In genomic region chr16:68651136-68651535, GRCh38 we compare ENCODE assay signal across 17 cellular contexts. TPM values are rescaled to one million over a fixed set of nuclear protein-coding genes. Genes with fewer than 3 reads are reported as not detected.
DNase-seq lines count a peak whose midpoint lies in the region; TF ChIP-seq lines count a peak whose summit lies in the region.
"Had no signal": no experiment of that assay in that cellular context is flagged by ENCODE, and none has a peak within 500 bp of the region (broad histone marks: within the 10 kb centered on the region; RNA-seq: fewer than 3 reads in every experiment).

No MANE protein-coding gene starts in this region.

- H3K79me2 ChIP-seq in mesendoderm (ENCODE audit: control insufficient read depth, insufficient read depth, low read length) = peaks cover 36% of the 10 kb centered on the region

- H3K27me3 Mint-ChIP-seq in activated T-cell treated with anti-CD3 and anti-CD28 coated beads, Interleukin-2, amount 50 U/mL, for 24 hours = peaks cover 62% of the 10 kb centered on the region

- H3K27ac ChIP-seq in BLaER1 = no peak overlapping the region
- peak overlapping the region; percentile 40 for H3K27ac ChIP-seq in RWPE1
- H3K27ac ChIP-seq in epithelial cell of prostate = peak overlapping the region; percentile 84
- H3K27ac ChIP-seq in sigmoid colon = no peak overlapping the region
- H3K27ac ChIP-seq in mesendoderm (ENCODE audit: low read depth, low read length) = no peak overlapping the region
- H3K27ac ChIP-seq: GM23248, HL-60 had no signal

- H3K36me3 ChIP-seq in BLaER1 = no peaks in the 10 kb centered on the region
- H3K36me3 ChIP-seq in sigmoid colon = no peaks in the 10 kb centered on the region
- no peaks in the 10 kb centered on the region for H3K36me3 ChIP-seq in mesendoderm (ENCODE audit: control insufficient read depth, insufficient read depth, low read length)

- no peaks in the 10 kb centered on the region for H3K9me3 Mint-ChIP-seq in activated T-cell treated with anti-CD3 and anti-CD28 coated beads, Interleukin-2, amount 50 U/mL, for 24 hours
- H3K9me3 Mint-ChIP-seq: CD8-positive, alpha-beta T cell had no signal

- no peak overlapping the region for H4K5ac ChIP-seq in mesendoderm (ENCODE audit: low read length)

- no peak overlapping the region for H2BK15ac ChIP-seq in mesendoderm (replicated peaks; ENCODE audit: low read depth)

- H3K4me3 Mint-ChIP-seq in activated T-cell treated with anti-CD3 and anti-CD28 coated beads, Interleukin-2, amount 50 U/mL, for 24 hours = no peak overlapping the region
- H3K4me3 Mint-ChIP-seq: B cell; CD14-positive monocyte; CD8-positive, alpha-beta T cell had no signal

- H3K4me2 ChIP-seq in BLaER1 (peak overlapping the region; percentile 42), mesendoderm (ENCODE audit: low read length) (no peak overlapping the region)

- no peak for TF ChIP-seq POLR2A in sigmoid colon (IDR thresholded peaks at IDR 0.05)

- DNase-seq in RWPE1 (ENCODE audit: low spot score) (no peak), epithelial cell of prostate (ENCODE audit: low read depth, low spot score) (no peak), sigmoid colon (peak; percentile 39), mesendoderm (no peak), midbrain (lab: John Stamatoyannopoulos, UW) (no peak)
- DNase-seq in activated T-cell treated with anti-CD3 and anti-CD28 coated beads, Interleukin-2, amount 50 U/mL, for 24 hours = no peak
- DNase-seq: CD8-positive, alpha-beta T cell; COR-L47; DMS153; DMS79 treated with DMSO at 0.1 percent for 48 hours; EL; GM23248; H7 had no signal

- no peak overlapping the region for H2BK5ac ChIP-seq in mesendoderm (ENCODE audit: low read length)

- no peaks in the 10 kb centered on the region for H3K36me3 Mint-ChIP-seq in activated T-cell treated with anti-CD3 and anti-CD28 coated beads, Interleukin-2, amount 50 U/mL, for 24 hours (ENCODE audit: low read depth)
- H3K36me3 Mint-ChIP-seq: CD14-positive monocyte; CD8-positive, alpha-beta T cell had no signal

- no peak overlapping the region for H4K8ac ChIP-seq in mesendoderm (ENCODE audit: low read depth, low read length)

- no peak overlapping the region for H3K18ac ChIP-seq in mesendoderm (ENCODE audit: low read length)

- no peak overlapping the region for H3K27ac Mint-ChIP-seq in activated T-cell treated with anti-CD3 and anti-CD28 coated beads, Interleukin-2, amount 50 U/mL, for 24 hours
- H3K27ac Mint-ChIP-seq: B cell; CD14-positive monocyte; CD8-positive, alpha-beta T cell had no signal

- no peak for TF ChIP-seq EP300 in sigmoid colon (IDR thresholded peaks at IDR 0.05)

- 93 to 96% methylated on average over 12 of the region's 12 CpGs for WGBS in sigmoid colon, 2 donors
- WGBS in mesendoderm (ENCODE audit: extremely low coverage, insufficient coverage, low lambda C conversion rate) = no CpG with 5 or more reads among the region's 12 CpGs

- CTCF ChIA-PET in RWPE1 (lab: Yijun Ruan, JAX) = interaction anchor here (0.5 kb wide), 1 partner anchor 45 kb away, joined by 3 read pairs; no protein-coding TSS in a partner anchor

- H3K4me1 ChIP-seq in BLaER1 = peaks cover 19% of the 10 kb centered on the region
- H3K4me1 ChIP-seq in sigmoid colon = peaks cover 0 to 9% (median 6%) of the 10 kb centered on the region in 4 donors
- peaks cover 2% of the 10 kb centered on the region for H3K4me1 ChIP-seq in mesendoderm (ENCODE audit: control insufficient read depth, low read depth, low read length)

- TF ChIP-seq CTCF in RWPE1 (conservative IDR thresholded peaks at IDR 0.05; ENCODE audit: low read depth) = no peak
- TF ChIP-seq CTCF in sigmoid colon (IDR thresholded peaks at IDR 0.05) = no peak

- H3K9ac ChIP-seq in BLaER1 = no peak overlapping the region
- no peak overlapping the region for H3K9ac ChIP-seq in mesendoderm (ENCODE audit: low read length)
- H3K9ac ChIP-seq: GM23248 had no signal

- H3K4ac ChIP-seq in mesendoderm (ENCODE audit: low read depth, low read length) = no peak overlapping the region

- H2AK5ac ChIP-seq in mesendoderm (ENCODE audit: low read length) = no peak overlapping the region

- H3K27me3 ChIP-seq in BLaER1 = peaks cover 29% of the 10 kb centered on the region
- peaks cover 3 to 47% (median 26%) of the 10 kb centered on the region in 3 donors for H3K27me3 ChIP-seq in sigmoid colon
- H3K27me3 ChIP-seq in mesendoderm (ENCODE audit: insufficient read depth, low read length, poor library complexity) = no peaks in the 10 kb centered on the region

- H3K4me1 Mint-ChIP-seq in activated T-cell treated with anti-CD3 and anti-CD28 coated beads, Interleukin-2, amount 50 U/mL, for 24 hours (ENCODE audit: low read depth) = peaks cover 6% of the 10 kb centered on the region

- H4K20me1 ChIP-seq in BLaER1 = peaks cover 7% of the 10 kb centered on the region

- no peak overlapping the region for H3K56ac ChIP-seq in mesendoderm (ENCODE audit: low read length)

- H2BK120ac ChIP-seq in mesendoderm (ENCODE audit: low read depth, low read length) = no peak overlapping the region

- no peak overlapping the region for H3K23ac ChIP-seq in mesendoderm (ENCODE audit: low read length)

- H3K4me3 ChIP-seq in BLaER1 (no peak overlapping the region), sigmoid colon (no peak overlapping the region), mesendoderm (ENCODE audit: low read length) (no peak overlapping the region)
- H3K4me3 ChIP-seq: GM23248 had no signal

- H3K79me1 ChIP-seq in mesendoderm (ENCODE audit: low read length) = peaks cover 8% of the 10 kb centered on the region

- H3K9me3 ChIP-seq in BLaER1 (no peaks in the 10 kb centered on the region; the same call in 1 of the 2 replicates), sigmoid colon (no peaks in the 10 kb centered on the region)

- intact Hi-C loops in sigmoid colon (cut with DNase I) = no loop called here

- POLR2A ChIA-PET in RWPE1 (lab: Yijun Ruan, JAX; ENCODE audit: low non-redundant PET) = no interaction called here

RNA-seq across cellular contexts. Expression of gene CDH3, which starts 6.0 kb away (rescaled TPM):
- 1 to 10 TPM in 1 of 4 donors, under 1 TPM in 2, not detected in 1; under 0.01 to 2.4 (median 0.49) TPM for total RNA-seq in sigmoid colon
- polyA plus RNA-seq in sigmoid colon = 1 to 10 TPM in 1 of 3 donors, not detected in 2; 4.9 TPM
- polyA plus RNA-seq in mesendoderm (2013, experiment 1 of 2) = 130 TPM
- 121 TPM for polyA plus RNA-seq in mesendoderm (2013, experiment 2 of 2)
- total RNA-seq: GM23248 had no signal
- polyA plus RNA-seq: CD14-positive monocyte, GM23248 had no signal

Comparison
In these comparisons a context has a peak if more than half of its experiments do, and no peak if none do; other contexts are left out.
1. H3K27ac ChIP-seq: peak in RWPE1 (single experiment) and epithelial cell of prostate (single experiment); none in BLaER1 (single experiment), sigmoid colon (0 of 4) and mesendoderm (single experiment).